ENCODE assay signal across 1 cellular context in the genomic region with DNA sequence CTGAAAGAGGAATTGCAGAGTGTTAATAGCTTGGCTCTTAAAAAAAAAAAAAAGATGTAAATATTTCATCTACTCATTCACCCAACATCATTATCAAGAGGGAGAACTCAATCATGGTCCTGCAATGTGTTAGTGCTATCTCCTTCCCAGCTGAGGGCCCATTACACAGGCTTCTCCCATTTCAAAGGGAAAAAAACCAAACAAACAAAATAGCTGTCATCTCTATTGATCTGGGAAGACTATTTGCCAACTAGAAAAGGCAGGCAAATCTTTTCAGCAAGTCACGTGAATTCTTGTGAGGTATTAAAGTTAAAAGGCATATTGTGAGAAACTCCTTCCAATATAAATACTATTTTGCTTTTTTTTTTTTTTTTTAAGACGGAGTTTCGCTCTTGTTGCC.
A peak's percentile ranks its signal among the peaks of the same experiment; 100 is the strongest.
TF ChIP-seq lines count a peak whose summit lies in the region.

No MANE protein-coding gene starts in this region.

TF ChIP-seq in HepG2, 621 proteins besides CTCF, POLR2A, EP300 and RAD21 (continued from another document and continues in another):
- TF ChIP-seq, protein P1, sequence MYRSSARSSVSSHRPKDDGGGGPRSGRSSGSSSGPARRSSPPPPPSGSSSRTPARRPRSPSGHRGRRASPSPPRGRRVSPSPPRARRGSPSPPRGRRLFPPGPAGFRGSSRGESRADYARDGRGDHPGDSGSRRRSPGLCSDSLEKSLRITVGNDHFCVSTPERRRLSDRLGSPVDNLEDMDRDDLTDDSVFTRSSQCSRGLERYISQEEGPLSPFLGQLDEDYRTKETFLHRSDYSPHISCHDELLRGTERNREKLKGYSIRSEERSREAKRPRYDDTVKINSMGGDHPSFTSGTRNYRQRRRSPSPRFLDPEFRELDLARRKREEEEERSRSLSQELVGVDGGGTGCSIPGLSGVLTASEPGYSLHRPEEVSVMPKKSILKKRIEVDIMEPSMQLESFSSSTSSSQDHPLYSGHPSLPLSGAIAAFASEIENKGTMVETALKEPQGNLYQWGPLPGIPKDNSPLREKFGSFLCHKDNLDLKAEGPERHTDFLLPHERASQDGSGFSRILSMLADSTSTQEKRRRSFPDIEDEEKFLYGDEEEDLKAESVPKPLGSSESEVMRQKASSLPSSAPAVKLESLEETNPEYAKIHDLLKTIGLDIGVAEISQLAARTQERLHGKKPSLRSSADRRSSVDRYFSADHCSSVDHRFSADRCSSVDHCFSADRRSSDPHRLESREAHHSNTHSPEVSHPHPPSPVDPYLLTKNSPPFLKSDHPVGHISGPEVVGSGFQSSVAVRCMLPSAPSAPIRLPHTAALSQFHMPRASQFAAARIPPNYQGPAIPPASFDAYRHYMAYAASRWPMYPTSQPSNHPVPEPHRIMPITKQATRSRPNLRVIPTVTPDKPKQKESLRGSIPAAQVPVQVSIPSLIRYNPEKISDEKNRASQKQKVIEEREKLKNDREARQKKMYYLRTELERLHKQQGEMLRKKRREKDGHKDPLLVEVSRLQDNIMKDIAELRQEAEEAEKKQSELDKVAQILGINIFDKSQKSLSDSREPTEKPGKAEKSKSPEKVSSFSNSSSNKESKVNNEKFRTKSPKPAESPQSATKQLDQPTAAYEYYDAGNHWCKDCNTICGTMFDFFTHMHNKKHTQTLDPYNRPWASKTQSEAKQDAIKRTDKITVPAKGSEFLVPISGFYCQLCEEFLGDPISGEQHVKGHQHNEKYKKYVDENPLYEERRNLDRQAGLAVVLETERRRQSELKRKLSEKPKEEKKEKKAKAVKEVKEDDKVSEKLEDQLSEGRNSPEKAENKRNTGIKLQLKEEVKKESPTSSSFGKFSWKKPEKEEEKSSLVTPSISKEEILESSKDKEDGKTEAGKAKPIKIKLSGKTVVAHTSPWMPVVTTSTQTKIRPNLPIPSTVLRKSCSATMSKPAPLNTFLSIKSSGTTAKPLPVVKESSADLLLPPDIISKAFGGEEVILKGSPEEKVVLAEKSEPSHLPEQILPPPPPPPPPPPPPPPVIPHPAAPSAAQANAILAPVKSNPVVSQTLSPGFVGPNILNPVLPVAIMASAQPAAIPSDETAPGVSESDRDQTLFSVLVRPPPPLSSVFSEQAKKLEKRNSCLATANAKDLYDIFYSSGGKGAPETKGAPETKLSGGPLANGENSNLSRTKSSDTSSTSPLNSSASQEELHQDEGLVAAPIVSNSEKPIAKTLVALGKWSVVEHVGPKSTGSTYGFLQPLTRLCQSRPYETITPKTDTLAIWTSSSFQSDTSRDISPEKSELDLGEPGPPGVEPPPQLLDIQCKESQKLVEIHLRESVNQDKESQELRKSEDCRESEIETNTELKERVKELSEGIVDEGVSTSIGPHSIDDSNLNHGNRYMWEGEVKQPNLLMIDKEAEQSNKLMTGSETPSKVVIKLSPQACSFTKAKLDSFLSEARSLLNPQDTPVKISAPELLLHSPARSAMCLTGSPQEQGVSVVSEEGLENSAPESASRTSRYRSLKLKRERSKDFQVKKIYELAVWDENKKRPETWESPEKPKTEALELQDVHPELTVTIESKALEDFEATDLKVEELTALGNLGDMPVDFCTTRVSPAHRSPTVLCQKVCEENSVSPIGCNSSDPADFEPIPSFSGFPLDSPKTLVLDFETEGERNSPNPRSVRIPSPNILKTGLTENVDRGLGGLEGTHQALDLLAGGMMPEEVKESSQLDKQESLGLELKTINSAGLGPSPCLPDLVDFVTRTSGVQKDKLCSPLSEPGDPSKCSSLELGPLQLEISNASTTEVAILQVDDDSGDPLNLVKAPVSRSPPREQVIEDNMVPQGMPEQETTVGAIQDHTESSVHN (CRISPR knock-in tag; IDR thresholded peaks at IDR 0.05) = no peak
- TF ChIP-seq HNF4A (CRISPR knock-in tag; IDR thresholded peaks at IDR 0.05) (peak; percentile 39), ZNF383 (CRISPR knock-in tag; IDR thresholded peaks at IDR 0.05; ENCODE audit: borderline replicate concordance) (no peak), TP53 (CRISPR knock-in tag; conservative IDR thresholded peaks at IDR 0.05) (no peak), CENPX (CRISPR knock-in tag; IDR thresholded peaks at IDR 0.05) (no peak), RBAK (CRISPR knock-in tag; IDR thresholded peaks at IDR 0.05) (no peak), SIN3B (IDR thresholded peaks at IDR 0.05; ENCODE audit: low read length) (no peak), NFATC3 (CRISPR knock-in tag; IDR thresholded peaks at IDR 0.05) (no peak), CBX2 (IDR thresholded peaks at IDR 0.05; ENCODE audit: low read depth, low read length) (no peak), CBX2 (CRISPR knock-in tag; IDR thresholded peaks at IDR 0.05; ENCODE audit: low read depth) (no peak), MAFK (conservative IDR thresholded peaks at IDR 0.05 in 1 of 2, IDR thresholded peaks at IDR 0.05 in 1 of 2; ENCODE audit: low read length in 2 of 2) (no peak), ZNF264 (CRISPR knock-in tag; IDR thresholded peaks at IDR 0.05) (no peak), RBFOX2 (IDR thresholded peaks at IDR 0.05; ENCODE audit: low read depth, low read length) (no peak), ZBTB38 (CRISPR knock-in tag; IDR thresholded peaks at IDR 0.05) (no peak), SP140L (CRISPR knock-in tag; IDR thresholded peaks at IDR 0.05; ENCODE audit: borderline replicate concordance) (no peak), SRF (IDR thresholded peaks at IDR 0.05; ENCODE audit: low read depth, low read length) (no peak), SATB2 (CRISPR knock-in tag; IDR thresholded peaks at IDR 0.05) (no peak), TOE1 (CRISPR knock-in tag; IDR thresholded peaks at IDR 0.05) (no peak; the same call in 1 of the 2 replicates), ZNF101 (CRISPR knock-in tag; IDR thresholded peaks at IDR 0.05; ENCODE audit: borderline replicate concordance, low read depth) (no peak), KLF12 (CRISPR knock-in tag; IDR thresholded peaks at IDR 0.05; ENCODE audit: borderline replicate concordance) (no peak), SRY (CRISPR knock-in tag; IDR thresholded peaks at IDR 0.05) (no peak), SKI (IDR thresholded peaks at IDR 0.05; ENCODE audit: partially characterized antibody) (no peak), CAMTA2 (CRISPR knock-in tag; IDR thresholded peaks at IDR 0.05; ENCODE audit: borderline replicate concordance) (no peak), TOPORS (CRISPR knock-in tag; IDR thresholded peaks at IDR 0.05) (no peak), ARNTL (CRISPR knock-in tag; IDR thresholded peaks at IDR 0.05) (peak; percentile 59; the same call in 1 of the 2 replicates), ZNF333 (CRISPR knock-in tag; IDR thresholded peaks at IDR 0.05; ENCODE audit: borderline replicate concordance) (no peak), YEATS4 (CRISPR knock-in tag; IDR thresholded peaks at IDR 0.05; ENCODE audit: borderline replicate concordance) (no peak), ZNF10 (CRISPR knock-in tag; IDR thresholded peaks at IDR 0.05; ENCODE audit: borderline replicate concordance, low read depth) (no peak)
- TF ChIP-seq, protein P2, sequence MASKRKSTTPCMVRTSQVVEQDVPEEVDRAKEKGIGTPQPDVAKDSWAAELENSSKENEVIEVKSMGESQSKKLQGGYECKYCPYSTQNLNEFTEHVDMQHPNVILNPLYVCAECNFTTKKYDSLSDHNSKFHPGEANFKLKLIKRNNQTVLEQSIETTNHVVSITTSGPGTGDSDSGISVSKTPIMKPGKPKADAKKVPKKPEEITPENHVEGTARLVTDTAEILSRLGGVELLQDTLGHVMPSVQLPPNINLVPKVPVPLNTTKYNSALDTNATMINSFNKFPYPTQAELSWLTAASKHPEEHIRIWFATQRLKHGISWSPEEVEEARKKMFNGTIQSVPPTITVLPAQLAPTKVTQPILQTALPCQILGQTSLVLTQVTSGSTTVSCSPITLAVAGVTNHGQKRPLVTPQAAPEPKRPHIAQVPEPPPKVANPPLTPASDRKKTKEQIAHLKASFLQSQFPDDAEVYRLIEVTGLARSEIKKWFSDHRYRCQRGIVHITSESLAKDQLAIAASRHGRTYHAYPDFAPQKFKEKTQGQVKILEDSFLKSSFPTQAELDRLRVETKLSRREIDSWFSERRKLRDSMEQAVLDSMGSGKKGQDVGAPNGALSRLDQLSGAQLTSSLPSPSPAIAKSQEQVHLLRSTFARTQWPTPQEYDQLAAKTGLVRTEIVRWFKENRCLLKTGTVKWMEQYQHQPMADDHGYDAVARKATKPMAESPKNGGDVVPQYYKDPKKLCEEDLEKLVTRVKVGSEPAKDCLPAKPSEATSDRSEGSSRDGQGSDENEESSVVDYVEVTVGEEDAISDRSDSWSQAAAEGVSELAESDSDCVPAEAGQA (IDR thresholded peaks at IDR 0.05; ENCODE audit: low read depth) = no peak
- TF ChIP-seq, protein P2 (CRISPR knock-in tag; IDR thresholded peaks at IDR 0.05; ENCODE audit: borderline replicate concordance) = no peak; the same call in 1 of the 2 replicates
- TF ChIP-seq, protein P3, sequence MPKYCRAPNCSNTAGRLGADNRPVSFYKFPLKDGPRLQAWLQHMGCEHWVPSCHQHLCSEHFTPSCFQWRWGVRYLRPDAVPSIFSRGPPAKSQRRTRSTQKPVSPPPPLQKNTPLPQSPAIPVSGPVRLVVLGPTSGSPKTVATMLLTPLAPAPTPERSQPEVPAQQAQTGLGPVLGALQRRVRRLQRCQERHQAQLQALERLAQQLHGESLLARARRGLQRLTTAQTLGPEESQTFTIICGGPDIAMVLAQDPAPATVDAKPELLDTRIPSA (CRISPR knock-in tag; IDR thresholded peaks at IDR 0.05; ENCODE audit: borderline replicate concordance) = no peak
- TF ChIP-seq, protein P4, sequence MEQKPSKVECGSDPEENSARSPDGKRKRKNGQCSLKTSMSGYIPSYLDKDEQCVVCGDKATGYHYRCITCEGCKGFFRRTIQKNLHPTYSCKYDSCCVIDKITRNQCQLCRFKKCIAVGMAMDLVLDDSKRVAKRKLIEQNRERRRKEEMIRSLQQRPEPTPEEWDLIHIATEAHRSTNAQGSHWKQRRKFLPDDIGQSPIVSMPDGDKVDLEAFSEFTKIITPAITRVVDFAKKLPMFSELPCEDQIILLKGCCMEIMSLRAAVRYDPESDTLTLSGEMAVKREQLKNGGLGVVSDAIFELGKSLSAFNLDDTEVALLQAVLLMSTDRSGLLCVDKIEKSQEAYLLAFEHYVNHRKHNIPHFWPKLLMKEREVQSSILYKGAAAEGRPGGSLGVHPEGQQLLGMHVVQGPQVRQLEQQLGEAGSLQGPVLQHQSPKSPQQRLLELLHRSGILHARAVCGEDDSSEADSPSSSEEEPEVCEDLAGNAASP (CRISPR knock-in tag; IDR thresholded peaks at IDR 0.05; ENCODE audit: borderline replicate concordance) = no peak
- TF ChIP-seq, protein P5, sequence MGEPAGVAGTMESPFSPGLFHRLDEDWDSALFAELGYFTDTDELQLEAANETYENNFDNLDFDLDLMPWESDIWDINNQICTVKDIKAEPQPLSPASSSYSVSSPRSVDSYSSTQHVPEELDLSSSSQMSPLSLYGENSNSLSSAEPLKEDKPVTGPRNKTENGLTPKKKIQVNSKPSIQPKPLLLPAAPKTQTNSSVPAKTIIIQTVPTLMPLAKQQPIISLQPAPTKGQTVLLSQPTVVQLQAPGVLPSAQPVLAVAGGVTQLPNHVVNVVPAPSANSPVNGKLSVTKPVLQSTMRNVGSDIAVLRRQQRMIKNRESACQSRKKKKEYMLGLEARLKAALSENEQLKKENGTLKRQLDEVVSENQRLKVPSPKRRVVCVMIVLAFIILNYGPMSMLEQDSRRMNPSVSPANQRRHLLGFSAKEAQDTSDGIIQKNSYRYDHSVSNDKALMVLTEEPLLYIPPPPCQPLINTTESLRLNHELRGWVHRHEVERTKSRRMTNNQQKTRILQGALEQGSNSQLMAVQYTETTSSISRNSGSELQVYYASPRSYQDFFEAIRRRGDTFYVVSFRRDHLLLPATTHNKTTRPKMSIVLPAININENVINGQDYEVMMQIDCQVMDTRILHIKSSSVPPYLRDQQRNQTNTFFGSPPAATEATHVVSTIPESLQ (CRISPR knock-in tag; conservative IDR thresholded peaks at IDR 0.05) = no peak
- TF ChIP-seq, protein P6, sequence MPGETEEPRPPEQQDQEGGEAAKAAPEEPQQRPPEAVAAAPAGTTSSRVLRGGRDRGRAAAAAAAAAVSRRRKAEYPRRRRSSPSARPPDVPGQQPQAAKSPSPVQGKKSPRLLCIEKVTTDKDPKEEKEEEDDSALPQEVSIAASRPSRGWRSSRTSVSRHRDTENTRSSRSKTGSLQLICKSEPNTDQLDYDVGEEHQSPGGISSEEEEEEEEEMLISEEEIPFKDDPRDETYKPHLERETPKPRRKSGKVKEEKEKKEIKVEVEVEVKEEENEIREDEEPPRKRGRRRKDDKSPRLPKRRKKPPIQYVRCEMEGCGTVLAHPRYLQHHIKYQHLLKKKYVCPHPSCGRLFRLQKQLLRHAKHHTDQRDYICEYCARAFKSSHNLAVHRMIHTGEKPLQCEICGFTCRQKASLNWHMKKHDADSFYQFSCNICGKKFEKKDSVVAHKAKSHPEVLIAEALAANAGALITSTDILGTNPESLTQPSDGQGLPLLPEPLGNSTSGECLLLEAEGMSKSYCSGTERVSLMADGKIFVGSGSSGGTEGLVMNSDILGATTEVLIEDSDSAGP (CRISPR knock-in tag; IDR thresholded peaks at IDR 0.05; ENCODE audit: borderline replicate concordance) = no peak
- TF ChIP-seq, protein P7, sequence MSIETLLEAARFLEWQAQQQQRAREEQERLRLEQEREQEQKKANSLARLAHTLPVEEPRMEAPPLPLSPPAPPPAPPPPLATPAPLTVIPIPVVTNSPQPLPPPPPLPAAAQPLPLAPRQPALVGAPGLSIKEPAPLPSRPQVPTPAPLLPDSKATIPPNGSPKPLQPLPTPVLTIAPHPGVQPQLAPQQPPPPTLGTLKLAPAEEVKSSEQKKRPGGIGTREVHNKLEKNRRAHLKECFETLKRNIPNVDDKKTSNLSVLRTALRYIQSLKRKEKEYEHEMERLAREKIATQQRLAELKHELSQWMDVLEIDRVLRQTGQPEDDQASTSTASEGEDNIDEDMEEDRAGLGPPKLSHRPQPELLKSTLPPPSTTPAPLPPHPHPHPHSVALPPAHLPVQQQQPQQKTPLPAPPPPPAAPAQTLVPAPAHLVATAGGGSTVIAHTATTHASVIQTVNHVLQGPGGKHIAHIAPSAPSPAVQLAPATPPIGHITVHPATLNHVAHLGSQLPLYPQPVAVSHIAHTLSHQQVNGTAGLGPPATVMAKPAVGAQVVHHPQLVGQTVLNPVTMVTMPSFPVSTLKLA (IDR thresholded peaks at IDR 0.05) = no peak
- TF ChIP-seq, protein P8, sequence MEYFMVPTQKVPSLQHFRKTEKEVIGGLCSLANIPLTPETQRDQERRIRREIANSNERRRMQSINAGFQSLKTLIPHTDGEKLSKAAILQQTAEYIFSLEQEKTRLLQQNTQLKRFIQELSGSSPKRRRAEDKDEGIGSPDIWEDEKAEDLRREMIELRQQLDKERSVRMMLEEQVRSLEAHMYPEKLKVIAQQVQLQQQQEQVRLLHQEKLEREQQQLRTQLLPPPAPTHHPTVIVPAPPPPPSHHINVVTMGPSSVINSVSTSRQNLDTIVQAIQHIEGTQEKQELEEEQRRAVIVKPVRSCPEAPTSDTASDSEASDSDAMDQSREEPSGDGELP (IDR thresholded peaks at IDR 0.05; ENCODE audit: borderline replicate concordance, low read depth) = peak; percentile 88
